Comparison of ENCODE assay signal across 27 cellular contexts in genomic region chr3:119288669-119289068, GRCh38.
"Had no signal": no experiment of that assay in that cellular context is flagged by ENCODE, and none has a peak within 500 bp of the region (broad histone marks: within the 10 kb centered on the region; RNA-seq: fewer than 3 reads in every experiment).

No MANE protein-coding gene starts in this region.

- DNase-seq: activated CD4-positive, alpha-beta memory T cell treated with anti-CD3 and anti-CD28 coated beads for 36 hours; activated CD4-positive, alpha-beta T cell treated with anti-CD3 and anti-CD28 coated beads for 36 hours; activated CD4-positive, alpha-beta T cell treated with anti-CD3 and anti-CD28 coated beads, Interleukin-2, amount 10 ng/mL, durations not matched to agents 24 days and 14 days; activated CD4-positive, CD25-positive, alpha-beta regulatory T cell; activated CD4-positive, CD25-positive, alpha-beta regulatory T cell treated with anti-CD3 and anti-CD28 coated beads, Interleukin-2, amount 50 U/mL, for 72 hours; activated CD8-positive, alpha-beta memory T cell treated with anti-CD3 and anti-CD28 coated beads, Interleukin-2, amount 50 U/mL, for 48 hours; activated gamma-delta T cell; activated naive CD4-positive, alpha-beta T cell; activated naive CD4-positive, alpha-beta T cell treated with anti-CD3 and anti-CD28 coated beads, Interleukin-2, amount 10 ng/mL, durations not matched to agents 7 days and 5 days; activated naive CD8-positive, alpha-beta T cell treated with anti-CD3 and anti-CD28 coated beads, Interleukin-2, amount 10 ng/mL, durations not matched to agents 7 days and 5 days; activated T-cell treated with anti-CD3 and anti-CD28 coated beads for 4 hours; activated T-cell treated with anti-CD3 and anti-CD28 coated beads, Interleukin-2, amount 50 U/mL, for 24 hours; activated T-cell treated with anti-CD3 and anti-CD28 coated beads, Interleukin-2, amount 50 U/mL, for 72 hours; central memory CD4-positive, alpha-beta T cell; cerebellar nuclear complex; dermis blood vessel endothelial cell; effector CD4-positive, alpha-beta T cell; effector memory CD8-positive, alpha-beta T cell; erythroblast; foreskin fibroblast; T-helper 2 cell had no signal

- H3K27me3 Mint-ChIP-seq: activated CD4-positive, alpha-beta memory T cell treated with anti-CD3 and anti-CD28 coated beads for 36 hours; activated CD4-positive, alpha-beta T cell treated with anti-CD3 and anti-CD28 coated beads for 36 hours; activated T-cell treated with anti-CD3 and anti-CD28 coated beads, Interleukin-2, amount 50 U/mL, for 24 hours had no signal

- ATAC-seq: activated CD4-positive, alpha-beta T cell treated with anti-CD3 and anti-CD28 coated beads for 36 hours; activated naive CD4-positive, alpha-beta T cell treated with anti-CD3 and anti-CD28 coated beads, Interleukin-2, amount 50 U/mL, for 72 hours; activated T-cell treated with anti-CD3 and anti-CD28 coated beads, Interleukin-2, amount 50 U/mL, for 72 hours; effector memory CD8-positive, alpha-beta T cell had no signal

- H3K4me3 Mint-ChIP-seq: activated CD4-positive, alpha-beta memory T cell treated with anti-CD3 and anti-CD28 coated beads for 36 hours; activated CD4-positive, alpha-beta T cell treated with anti-CD3 and anti-CD28 coated beads for 36 hours; activated CD4-positive, alpha-beta T cell treated with anti-CD3 and anti-CD28 coated beads, Interleukin-2, amount 10 ng/mL, durations not matched to agents 24 days and 14 days; activated naive CD4-positive, alpha-beta T cell treated with anti-CD3 and anti-CD28 coated beads, Interleukin-2, amount 10 ng/mL, durations not matched to agents 7 days and 5 days; activated naive CD8-positive, alpha-beta T cell treated with anti-CD3 and anti-CD28 coated beads, Interleukin-2, amount 10 ng/mL, durations not matched to agents 7 days and 5 days; activated T-cell treated with anti-CD3 and anti-CD28 coated beads, Interleukin-2, amount 50 U/mL, for 24 hours; activated T-cell treated with anti-CD3 and anti-CD28 coated beads, Interleukin-2, amount 50 U/mL, for 72 hours; brain; effector memory CD8-positive, alpha-beta T cell had no signal

- H3K36me3 Mint-ChIP-seq: brain had no signal

- H3K36me3 ChIP-seq: ascending aorta, breast epithelium, cardiac muscle cell had no signal

- H3K27ac ChIP-seq: ascending aorta, breast epithelium, cardiac muscle cell, coronary artery had no signal

- H3K9me3 ChIP-seq: ascending aorta had no signal

- H3K27me3 ChIP-seq: ascending aorta, breast epithelium, cardiac muscle cell had no signal

- H3K4me3 ChIP-seq: ascending aorta, breast epithelium, cardiac muscle cell, coronary artery had no signal

- H3K27ac Mint-ChIP-seq: activated CD4-positive, alpha-beta memory T cell treated with anti-CD3 and anti-CD28 coated beads for 36 hours; activated CD4-positive, alpha-beta T cell treated with anti-CD3 and anti-CD28 coated beads for 36 hours; activated CD4-positive, alpha-beta T cell treated with anti-CD3 and anti-CD28 coated beads, Interleukin-2, amount 10 ng/mL, durations not matched to agents 24 days and 14 days; activated naive CD4-positive, alpha-beta T cell treated with anti-CD3 and anti-CD28 coated beads, Interleukin-2, amount 10 ng/mL, durations not matched to agents 7 days and 5 days; activated naive CD4-positive, alpha-beta T cell treated with anti-CD3 and anti-CD28 coated beads, Interleukin-2, amount 50 U/mL, for 72 hours; activated naive CD8-positive, alpha-beta T cell treated with anti-CD3 and anti-CD28 coated beads, Interleukin-2, amount 10 ng/mL, durations not matched to agents 7 days and 5 days; activated T-cell treated with anti-CD3 and anti-CD28 coated beads, Interleukin-2, amount 50 U/mL, for 24 hours; activated T-cell treated with anti-CD3 and anti-CD28 coated beads, Interleukin-2, amount 50 U/mL, for 72 hours; brain; effector memory CD8-positive, alpha-beta T cell had no signal

- H3K4me1 ChIP-seq: breast epithelium had no signal
